23 cellular contexts compared by ENCODE assay signal in genomic region chr5:71883745-71884103, GRCh38.
DNase-seq lines count a peak whose midpoint lies in the region; ATAC-seq and TF ChIP-seq lines count a peak whose summit lies in the region.
"Had no signal": no experiment of that assay in that cellular context is flagged by ENCODE, and none has a peak within 500 bp of the region (broad histone marks: within the 10 kb centered on the region; RNA-seq: fewer than 3 reads in every experiment).

No MANE protein-coding gene starts in this region.

- no peak overlapping the region for H3K14ac ChIP-seq in neuronal stem cell (ENCODE audit: low read length)

- TF ChIP-seq EP300 in transverse colon (IDR thresholded peaks at IDR 0.05; ENCODE audit: low read depth) = no peak

- 56 to 83% methylated on average over 1 to 2 of the region's 2 CpGs for WGBS in transverse colon (ENCODE audit: low coverage in 1 of 2), 2 donors
- no CpG with 5 or more reads among the region's 2 CpGs for WGBS in neuronal stem cell (ENCODE audit: extremely low coverage in 2 of 2, insufficient read length in 2 of 2, insufficient replicate concordance in 1 of 2), 2 donors

- H3K27ac ChIP-seq in transverse colon (no peak overlapping the region), neuronal stem cell (replicated peaks; ENCODE audit: low read length) (no peak overlapping the region)
- H3K27ac ChIP-seq: parathyroid adenoma, uterus had no signal

- no peaks in the 10 kb centered on the region for H3K9me3 ChIP-seq in BE2C
- H3K9me3 ChIP-seq in transverse colon = no peaks in the 10 kb centered on the region
- H3K9me3 ChIP-seq in neuronal stem cell (replicated peaks in 1 of 2; ENCODE audit: control insufficient read depth in 2 of 2, insufficient read depth in 1 of 2, low read depth in 1 of 2, low read length in 2 of 2) = peaks cover 2 to 9% of the 10 kb centered on the region in 2 donors
- H3K9me3 ChIP-seq: uterus had no signal

- H3K27me3 ChIP-seq in BE2C (no peaks in the 10 kb centered on the region), transverse colon (no peaks in the 10 kb centered on the region), neuronal stem cell (ENCODE audit: control insufficient read depth in 3 of 3, insufficient read depth in 3 of 3, low read depth in 1 of 3, low read length in 3 of 3) (no peaks in the 10 kb centered on the region)
- H3K27me3 ChIP-seq: uterus had no signal

- H3K4me3 ChIP-seq in BE2C (ENCODE audit: low read depth, low read length) (no peak overlapping the region), transverse colon (no peak overlapping the region), neuronal stem cell (ENCODE audit: low read length in 2 of 2) (peak overlapping the region in 1 of 2 donors; percentile 31)
- H3K4me3 ChIP-seq: GM23338, skin epidermis, uterus had no signal

- H3K79me1 ChIP-seq in neuronal stem cell (ENCODE audit: low read depth, low read length) = no peaks in the 10 kb centered on the region

- no peak for TF ChIP-seq POLR2A in transverse colon (IDR thresholded peaks at IDR 0.05)

- H3K27me3 Mint-ChIP-seq in osteocyte (ENCODE audit: unreplicated experiment) = peaks cover under 1% of the 10 kb centered on the region
- H3K27me3 Mint-ChIP-seq: activated naive CD4-positive, alpha-beta T cell treated with anti-CD3 and anti-CD28 coated beads, Interleukin-2, amount 50 U/mL, for 24 hours had no signal

- TF ChIP-seq CTCF in BE2C (IDR thresholded peaks at IDR 0.05; ENCODE audit: low read depth, low read length) (no peak), osteocyte (IDR thresholded peaks at IDR 0.05) (no peak), transverse colon (IDR thresholded peaks at IDR 0.05) (no peak)

- no peak overlapping the region for H3K4me2 ChIP-seq in neuronal stem cell (ENCODE audit: insufficient read depth, low read length, poor library complexity, severe bottlenecking)
- H3K4me2 ChIP-seq: GM23338 had no signal

- no peak overlapping the region for H2BK120ac ChIP-seq in neuronal stem cell (ENCODE audit: low read depth, low read length)

- no peak for ATAC-seq in HG03108 (IDR thresholded peaks at IDR 0.05; ENCODE audit: unreplicated experiment)
- ATAC-seq: GM23338 had no signal

- no peak overlapping the region for H4K91ac ChIP-seq in neuronal stem cell (ENCODE audit: low read depth, low read length, poor library complexity)

- peaks cover 49% of the 10 kb centered on the region for H3K4me1 Mint-ChIP-seq in osteocyte (ENCODE audit: unreplicated experiment)
- H3K4me1 Mint-ChIP-seq: GM23338, memory B cell had no signal

- H3K36me3 Mint-ChIP-seq in osteocyte (ENCODE audit: unreplicated experiment) = no peaks in the 10 kb centered on the region
- H3K36me3 Mint-ChIP-seq: activated naive CD4-positive, alpha-beta T cell treated with anti-CD3 and anti-CD28 coated beads, Interleukin-2, amount 50 U/mL, for 24 hours; CD8-positive, alpha-beta memory T cell; memory B cell; naive B cell had no signal

- H2BK15ac ChIP-seq in neuronal stem cell (ENCODE audit: low read length) = no peak overlapping the region

- H3K9ac ChIP-seq in neuronal stem cell (ENCODE audit: low read depth, low read length, poor library complexity) = no peak overlapping the region
- H3K9ac ChIP-seq: parathyroid adenoma had no signal

- H2AK5ac ChIP-seq in neuronal stem cell (ENCODE audit: low read depth, low read length) = no peak overlapping the region

- H3K4ac ChIP-seq in neuronal stem cell (ENCODE audit: low read length) = no peak overlapping the region

- DNase-seq in BE2C = peak; percentile 30
- DNase-seq in NCI-H82 (lab: John Stamatoyannopoulos, UW) = peak; percentile 86
- DNase-seq in fibroblast of the conjunctiva (ENCODE audit: low read depth) = peak; percentile 13
- DNase-seq in osteocyte (ENCODE audit: extremely low spot score, unreplicated experiment) = no peak
- no peak for DNase-seq in SW 1271 (lab: John Stamatoyannopoulos, UW)
- DNase-seq in transverse colon = no peak
- DNase-seq in neuronal stem cell (ENCODE audit: low spot score) = no peak
- DNase-seq: activated T-cell treated with anti-CD3 and anti-CD28 coated beads, Interleukin-2, amount 50 U/mL, for 48 hours; CD8-positive, alpha-beta memory T cell; DMS79 treated with DMSO at 0.1 percent for 48 hours; endodermal cell; kidney; naive B cell; NCI-H1105 treated with DMSO at 0.1 percent for 48 hours; stimulated activated CD4-positive, alpha-beta T cell treated with anti-CD3 and anti-CD28 coated beads, Interleukin-4, amount 100 ng/mL, for 24 hours; T-helper 9 cell; uterus had no signal

- no peak overlapping the region for H2AFZ ChIP-seq in neuronal stem cell (ENCODE audit: low read length)
- H2AFZ ChIP-seq: GM23338, parathyroid adenoma had no signal

- H2BK5ac ChIP-seq in neuronal stem cell (ENCODE audit: low read length) = no peak overlapping the region

- intact Hi-C loops in transverse colon (cut with DNase I; ENCODE audit: low total_unique reads) = no loop called here

- no peak overlapping the region for H4K8ac ChIP-seq in neuronal stem cell (ENCODE audit: low read depth, low read length)

- H2BK12ac ChIP-seq in neuronal stem cell (ENCODE audit: low read length) = no peak overlapping the region

- no peaks in the 10 kb centered on the region for H3K9me3 Mint-ChIP-seq in osteocyte (ENCODE audit: unreplicated experiment)
- H3K9me3 Mint-ChIP-seq: GM23338 had no signal

- H3K36me3 ChIP-seq in BE2C (no peaks in the 10 kb centered on the region), transverse colon (no peaks in the 10 kb centered on the region), neuronal stem cell (replicated peaks in 1 of 2; ENCODE audit: control insufficient read depth in 2 of 2, insufficient read depth in 2 of 2, low read length in 2 of 2) (no peaks in the 10 kb centered on the region)
- H3K36me3 ChIP-seq: uterus had no signal

- peaks cover 14% of the 10 kb centered on the region for H3K4me1 ChIP-seq in BE2C
- no peaks in the 10 kb centered on the region for H3K4me1 ChIP-seq in transverse colon
- H3K4me1 ChIP-seq in neuronal stem cell (ENCODE audit: control insufficient read depth in 2 of 2, insufficient read depth in 1 of 2, low read depth in 1 of 2, low read length in 2 of 2) = peaks cover 2 to 5% of the 10 kb centered on the region in 2 donors
- H3K4me1 ChIP-seq: parathyroid adenoma, uterus had no signal

- H3K4me3 Mint-ChIP-seq in osteocyte (ENCODE audit: unreplicated experiment) = no peak overlapping the region
- H3K4me3 Mint-ChIP-seq: activated naive CD4-positive, alpha-beta T cell treated with anti-CD3 and anti-CD28 coated beads, Interleukin-2, amount 50 U/mL, for 24 hours; CD8-positive, alpha-beta memory T cell; endodermal cell; GM23338; memory B cell; naive B cell had no signal

- no peak overlapping the region for H3K18ac ChIP-seq in neuronal stem cell (ENCODE audit: low read length)

- in situ Hi-C loops in transverse colon (cut with MboI; ENCODE audit: low pct_ligation_motif_present in 1 of 4, low pct_unique_long_range_greater_than_20kb in 1 of 4, low sequenced_read_pairs in 3 of 4) = no loop called here

- peak overlapping the region; percentile 89 for H3K27ac Mint-ChIP-seq in osteocyte (ENCODE audit: unreplicated experiment)
- H3K27ac Mint-ChIP-seq: activated naive CD4-positive, alpha-beta T cell treated with anti-CD3 and anti-CD28 coated beads, Interleukin-2, amount 50 U/mL, for 24 hours; endodermal cell; GM23338; memory B cell; naive B cell had no signal

- no peak overlapping the region for H3K23ac ChIP-seq in neuronal stem cell (ENCODE audit: low read depth, low read length, poor library complexity)

Comparison
In these comparisons a context has a peak if more than half of its experiments do, and no peak if none do; other contexts are left out.
1. DNase-seq: peak in BE2C (single experiment), NCI-H82 (single experiment) and fibroblast of the conjunctiva (single experiment); none in osteocyte (single experiment), SW 1271 (0 of 2), transverse colon (single experiment) and neuronal stem cell (single experiment).